In genomic region chr13:25179810-25180437, GRCh38 we compare ENCODE assay signal across 27 cellular contexts. TPM values are rescaled to one million over a fixed set of nuclear protein-coding genes. Genes with fewer than 3 reads are reported as not detected.
DNase-seq lines count a peak whose midpoint lies in the region; ATAC-seq, FAIRE-seq and TF ChIP-seq lines count a peak whose summit lies in the region.
"Had no signal": no experiment of that assay in that cellular context is flagged by ENCODE, and none has a peak within 500 bp of the region (broad histone marks: within the 10 kb centered on the region; RNA-seq: fewer than 3 reads in every experiment).

No MANE protein-coding gene starts in this region.

- H3K36me3 Mint-ChIP-seq in natural killer cell treated with Interleukin-12 subunit alpha and Interleukin-12 subunit beta and Interleukin-15 and Interleukin-18, amount 100 ng/mL, for 72 hours: peaks cover 7% of the 10 kb centered on the region
- H3K36me3 Mint-ChIP-seq: CD4-positive, CD25-positive, alpha-beta regulatory T cell had no signal

- H3K27me3 Mint-ChIP-seq in natural killer cell treated with Interleukin-12 subunit alpha and Interleukin-12 subunit beta and Interleukin-15 and Interleukin-18, amount 100 ng/mL, for 72 hours: peaks cover 31 to 65% of the 10 kb centered on the region in 2 donors

- peak; percentile 75 for DNase-seq in Ammon's horn (ENCODE audit: low spot score)
- peak; percentile 53 for DNase-seq in Jurkat, Clone E6-1 (ENCODE audit: low read depth, low spot score)
- DNase-seq in GM12878 (ENCODE audit: low read depth, low spot score): no peak
- DNase-seq in natural killer cell treated with Interleukin-12 subunit alpha and Interleukin-12 subunit beta and Interleukin-15 and Interleukin-18, amount 100 ng/mL, for 72 hours (ENCODE audit: low spot score): no peak
- DNase-seq in hippocampal formation (lab: John Stamatoyannopoulos, UW): no peak
- no peak for DNase-seq in activated naive CD4-positive, alpha-beta T cell treated with Interleukin-2 at 50 U/mL for 16 hours
- DNase-seq in cortex of kidney (lab: John Stamatoyannopoulos, UW): no peak
- DNase-seq: activated CD4-positive, alpha-beta T cell treated with anti-CD3 and anti-CD28 coated beads, Interleukin-2, amount 10 ng/mL, durations not matched to agents 7 days and 5 days; activated CD8-positive, alpha-beta memory T cell treated with anti-CD3 and anti-CD28 coated beads, Interleukin-2, amount 50 U/mL, for 4 hours; brain microvascular endothelial cell; CD4-positive, CD25-positive, alpha-beta regulatory T cell; colonic mucosa; DMS79 treated with DMSO at 0.1 percent for 48 hours; NCI-H1436; NCI-H2171; NCI-H69; SIG-M5; spleen; stimulated activated CD4-positive, alpha-beta T cell treated with anti-CD3 and anti-CD28 coated beads, Interleukin-4, amount 100 ng/mL, for 4 hours had no signal

- CTCF ChIA-PET in GM12878 (lab: Yijun Ruan, JAX): interaction anchor here (0.7 to 1.9 kb wide), 5 partner anchors 54 to 178 kb away, joined by 3 to 10 read pairs (median 4); no protein-coding TSS in a partner anchor

- no peak for TF ChIP-seq POLR2A in GM12878 (IDR thresholded peaks at IDR 0.05; ENCODE audit: low read depth, low read length)

- peaks cover 29% of the 10 kb centered on the region for H3K4me1 ChIP-seq in GM12878 (ENCODE audit: control insufficient read depth, insufficient read depth, low read length)
- H3K4me1 ChIP-seq: colonic mucosa, spleen had no signal

- H4K20me1 ChIP-seq in GM12878 (ENCODE audit: control insufficient read depth, insufficient read depth): no peaks in the 10 kb centered on the region

- H3K4me2 ChIP-seq in GM12878 (ENCODE audit: control insufficient read depth, insufficient read depth): peak overlapping the region; percentile 9
- H3K4me2 ChIP-seq: hepatocyte had no signal

- H3K9me3 Mint-ChIP-seq in natural killer cell treated with Interleukin-12 subunit alpha and Interleukin-12 subunit beta and Interleukin-15 and Interleukin-18, amount 100 ng/mL, for 72 hours: no peaks in the 10 kb centered on the region
- H3K9me3 Mint-ChIP-seq: activated CD4-positive, alpha-beta T cell treated with anti-CD3 and anti-CD28 coated beads, Interleukin-2, amount 10 ng/mL, durations not matched to agents 7 days and 5 days; T-helper 1 cell treated with Interleukin-12 subunit alpha and Interleukin-12 subunit beta and Interleukin-4 antibody, amounts not matched to agents 30 μg/mL and 1 μg/mL, for 36 hours had no signal

- no peaks in the 10 kb centered on the region for H3K36me3 ChIP-seq in GM12878 (ENCODE audit: control insufficient read depth in 2 of 2, insufficient read depth in 2 of 2, low read length in 1 of 2)
- H3K36me3 ChIP-seq: brain microvascular endothelial cell, colonic mucosa, spleen had no signal

- in situ Hi-C loops in GM12878 (cut with MboI): no loop called here

- FAIRE-seq in GM12878 (lab: Jason Lieb, UNC): no peak
- FAIRE-seq: endometrium had no signal

- H3K27ac ChIP-seq in GM12878 (ENCODE audit: control insufficient read depth, insufficient read depth): peak overlapping the region; percentile 74
- H3K27ac ChIP-seq: brain microvascular endothelial cell, colonic mucosa, hepatocyte, spleen had no signal

- H2AFZ ChIP-seq in GM12878 (ENCODE audit: control insufficient read depth, low read depth, low read length): peak overlapping the region; percentile 21; the same call in 1 of the 2 replicates
- H2AFZ ChIP-seq: hepatocyte had no signal

- H3K4me3 Mint-ChIP-seq in natural killer cell treated with Interleukin-12 subunit alpha and Interleukin-12 subunit beta and Interleukin-15 and Interleukin-18, amount 100 ng/mL, for 72 hours: no peak overlapping the region
- H3K4me3 Mint-ChIP-seq: activated CD4-positive, alpha-beta T cell treated with anti-CD3 and anti-CD28 coated beads, Interleukin-2, amount 10 ng/mL, durations not matched to agents 7 days and 5 days; CD4-positive, CD25-positive, alpha-beta regulatory T cell; T-helper 1 cell treated with Interleukin-12 subunit alpha and Interleukin-12 subunit beta and Interleukin-4 antibody, amounts not matched to agents 30 μg/mL and 1 μg/mL, for 36 hours had no signal

- no peak overlapping the region for H3K27ac Mint-ChIP-seq in natural killer cell treated with Interleukin-12 subunit alpha and Interleukin-12 subunit beta and Interleukin-15 and Interleukin-18, amount 100 ng/mL, for 72 hours
- H3K27ac Mint-ChIP-seq: activated CD4-positive, alpha-beta T cell treated with anti-CD3 and anti-CD28 coated beads, Interleukin-2, amount 10 ng/mL, durations not matched to agents 7 days and 5 days; CD4-positive, CD25-positive, alpha-beta regulatory T cell; T-helper 1 cell treated with Interleukin-12 subunit alpha and Interleukin-12 subunit beta and Interleukin-4 antibody, amounts not matched to agents 30 μg/mL and 1 μg/mL, for 36 hours had no signal

- SMC1A ChIA-PET in GM12878 (lab: Charles Lee; ENCODE audit: uncharacterized antibody, unreplicated experiment): interaction anchor here (0.8 to 6.2 kb wide), 7 partner anchors 12 to 195 kb away, joined by 3 to 36 read pairs (median 3); no protein-coding TSS in a partner anchor

- intact Hi-C loops in GM12878 (cut with micrococcal nuclease; ENCODE audit: unreplicated experiment): loop anchor here (2.0 to 5.0 kb wide), 4 partner anchors 31 to 107 kb away; partner anchors contain the start of gene MTMR6

- no peak overlapping the region; the same call in 1 of the 2 replicates for H3K9ac ChIP-seq in GM12878 (ENCODE audit: control insufficient read depth, insufficient read depth, low read length)

- no TSS peak for BruUV-seq in GM12878 (replicated peaks; lab: Mats Ljungman, UMichigan)

- RAD21 ChIA-PET in GM12878 (lab: Charles Lee; ENCODE audit: unreplicated experiment): interaction anchor here (0.6 to 1.4 kb wide), 4 partner anchors 66 to 128 kb away, joined by 3 to 6 read pairs (median 4); no protein-coding TSS in a partner anchor

- H3K4me1 Mint-ChIP-seq in natural killer cell treated with Interleukin-12 subunit alpha and Interleukin-12 subunit beta and Interleukin-15 and Interleukin-18, amount 100 ng/mL, for 72 hours (ENCODE audit: low read depth in 2 of 2): peaks cover 6% of the 10 kb centered on the region in 2 donors
- H3K4me1 Mint-ChIP-seq: activated CD4-positive, alpha-beta T cell treated with anti-CD3 and anti-CD28 coated beads, Interleukin-2, amount 10 ng/mL, durations not matched to agents 7 days and 5 days; CD4-positive, CD25-positive, alpha-beta regulatory T cell had no signal

- no peak for TF ChIP-seq CTCF in GM12878 (IDR thresholded peaks at IDR 0.05 in 2 of 3, conservative IDR thresholded peaks at IDR 0.05 in 1 of 3; ENCODE audit: control insufficient read depth in 2 of 3, extremely low read depth in 1 of 3, insufficient read depth in 1 of 3, low read depth in 3 of 3, low read length in 3 of 3)

- H3K9me3 ChIP-seq in GM12878 (replicated peaks; ENCODE audit: control insufficient read depth, insufficient read depth, low read length): peaks cover 26% of the 10 kb centered on the region
- H3K9me3 ChIP-seq: colonic mucosa had no signal

- POLR2A ChIA-PET in GM12878 (lab: Charles Lee): interaction anchor here (2.1 kb wide), 1 partner anchor 10 kb away, joined by 5 read pairs; no protein-coding TSS in a partner anchor

- WGBS in GM12878 (ENCODE audit: insufficient coverage, insufficient replicate concordance, low lambda C conversion rate, missing lambda C conversion rate): 11% methylated on average over 10 of the region's 10 CpGs

- no peak for TF ChIP-seq EP300 in GM12878 (IDR thresholded peaks at IDR 0.05; ENCODE audit: borderline replicate concordance in 1 of 2, control insufficient read depth in 1 of 2, low read depth in 2 of 2, low read length in 2 of 2)

- ATAC-seq in GM12878: no peak
- ATAC-seq in natural killer cell treated with Interleukin-12 subunit alpha and Interleukin-12 subunit beta and Interleukin-15 and Interleukin-18, amount 100 ng/mL, for 72 hours: peak; percentile 45 to 61
- ATAC-seq in HG03378 (IDR thresholded peaks at IDR 0.05; ENCODE audit: unreplicated experiment): no peak
- ATAC-seq: HCT116 had no signal

- no peaks in the 10 kb centered on the region for H3K79me2 ChIP-seq in GM12878 (ENCODE audit: control insufficient read depth, insufficient read depth, low read length)
- H3K79me2 ChIP-seq: hepatocyte had no signal

- TF ChIP-seq RAD21 in GM12878 (IDR thresholded peaks at IDR 0.05; ENCODE audit: insufficient read depth, low read depth, low read length): no peak

- no peak overlapping the region for H3K4me3 ChIP-seq in Jurkat, Clone E6-1 (ENCODE audit: low read length)
- peak overlapping the region; percentile 17; the same call in 1 of the 2 replicates for H3K4me3 ChIP-seq in GM12878
- H3K4me3 ChIP-seq: colonic mucosa, hepatocyte, spleen had no signal

- H3K27me3 ChIP-seq in GM12878 (replicated peaks in 1 of 2; ENCODE audit: control insufficient read depth in 2 of 2, insufficient read depth in 2 of 2, low read length in 1 of 2): no peaks in the 10 kb centered on the region
- H3K27me3 ChIP-seq: brain microvascular endothelial cell, colonic mucosa had no signal

RNA-seq across cellular contexts. Expression of gene AMER2, which starts 7.8 kb away (rescaled TPM):
- polyA plus RNA-seq in Jurkat, Clone E6-1 (2012; ENCODE audit: insufficient read depth, insufficient read length): not detected
- total RNA-seq in GM12878 (2013; cell fraction: nucleolus; rRNA removed): 0.04 and 0.20 TPM in 2 replicates
- total RNA-seq in GM12878 (2014; rRNA removed): 0.34 and 0.38 TPM in 2 replicates
- 0.23 and 0.27 TPM in 2 replicates for total RNA-seq in GM12878 (2014; rRNA removed; fragmentation: Illumina TruSeq; extraction: Trizol)
- total RNA-seq in GM12878 (2021): 0.33 and 0.35 TPM in 2 replicates
- not detected for polyA plus RNA-seq in GM12878 (2011; ENCODE audit: low read depth)
- 0.01 TPM in 2 replicates for polyA plus RNA-seq in GM12878 (2011; rRNA removed)
- polyA plus RNA-seq in GM12878 (2011; cell fraction: cytosol; rRNA removed): 0.02 TPM in 1 of 2 replicates, not detected in the other
- polyA plus RNA-seq in GM12878 (2011; cell fraction: nucleus; rRNA removed): 0.03 TPM in 2 replicates
- polyA plus RNA-seq in GM12878 (2012): 0.03 TPM in 1 of 2 replicates, not detected in the other
- polyA plus RNA-seq in GM12878 (2014; fragmentation: Illumina TruSeq; extraction: Trizol): 0.17 and 0.24 TPM in 2 replicates
- under 1 TPM; 0.07 to 0.13 TPM for polyA plus RNA-seq in GM12878 (2014; fragmentation: Nextera tagmentation; extraction: Ambion mirVana)
- polyA plus RNA-seq in GM12878 (2014; rRNA removed): 0.20 and 0.32 TPM in 2 replicates
- under 1 TPM; 0.12 to 0.19 TPM for polyA plus RNA-seq in GM12878 (2016; fragmentation: Nextera tagmentation; extraction: Ambion mirVana)
- polyA minus RNA-seq in GM12878 (2011; rRNA and poly(A)+ RNA removed): 0.05 TPM in 1 of 2 replicates, not detected in the other
- not detected in 2 replicates for polyA minus RNA-seq in GM12878 (2011; cell fraction: cytosol; rRNA and poly(A)+ RNA removed)
- polyA minus RNA-seq in GM12878 (2011; cell fraction: nucleus; rRNA and poly(A)+ RNA removed): under 0.01 TPM in 1 of 2 replicates, not detected in the other
- not detected for total RNA-seq in natural killer cell treated with Interleukin-12 subunit alpha and Interleukin-12 subunit beta and Interleukin-15 and Interleukin-18, amount 100 ng/mL, for 72 hours
- total RNA-seq: activated CD4-positive, alpha-beta T cell treated with anti-CD3 and anti-CD28 coated beads, Interleukin-2, amount 10 ng/mL, durations not matched to agents 7 days and 5 days; CD4-positive, CD25-positive, alpha-beta regulatory T cell; liver; M059J; mucosa of gallbladder; spleen had no signal
- polyA plus RNA-seq: CD4-positive, CD25-positive, alpha-beta regulatory T cell; liver; spleen had no signal

Comparison
In these comparisons a context has a peak if more than half of its experiments do, and no peak if none do; other contexts are left out.
1. DNase-seq: peak in Ammon's horn (single experiment) and Jurkat, Clone E6-1 (single experiment); none in GM12878 (single experiment), natural killer cell treated with Interleukin-12 subunit alpha and Interleukin-12 subunit beta and Interleukin-15 and Interleukin-18, amount 100 ng/mL, for 72 hours (single experiment), hippocampal formation (0 of 2), activated naive CD4-positive, alpha-beta T cell treated with Interleukin-2 at 50 U/mL for 16 hours (single experiment) and cortex of kidney (single experiment).
2. ATAC-seq: peak in natural killer cell treated with Interleukin-12 subunit alpha and Interleukin-12 subunit beta and Interleukin-15 and Interleukin-18, amount 100 ng/mL, for 72 hours (2 of 2); none in GM12878 (single experiment) and HG03378 (single experiment).